ENCODE assay signal across 19 cellular contexts in the genomic region with DNA sequence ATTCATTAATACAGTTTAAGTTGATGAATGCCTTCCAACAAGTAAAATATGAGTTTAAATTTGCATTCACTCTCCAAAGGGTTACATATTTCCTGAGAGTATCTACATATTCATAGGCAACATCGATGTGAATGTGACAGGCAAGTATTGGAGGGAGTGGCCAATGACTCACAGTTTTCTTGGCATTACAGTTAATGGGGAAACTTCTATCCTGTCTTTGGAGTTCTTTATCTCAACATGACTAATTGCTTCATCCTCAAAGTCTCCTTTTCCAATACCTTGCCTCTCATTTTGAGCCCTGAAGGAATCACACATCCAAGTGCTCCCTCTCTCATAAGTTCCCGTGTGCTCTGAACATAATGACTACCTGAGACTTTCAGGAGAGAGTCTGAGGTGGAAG.
"Had no signal": no experiment of that assay in that cellular context is flagged by ENCODE, and none has a peak within 500 bp of the region (broad histone marks: within the 10 kb centered on the region; RNA-seq: fewer than 3 reads in every experiment).

No MANE protein-coding gene starts in this region.

- H2AFZ ChIP-seq: hepatocyte, parathyroid adenoma had no signal

- DNase-seq: activated CD4-positive, alpha-beta memory T cell treated with anti-CD3 and anti-CD28 coated beads, Interleukin-2, amount 10 ng/mL, durations not matched to agents 7 days and 5 days; activated CD4-positive, alpha-beta T cell treated with anti-CD3 and anti-CD28 coated beads for 4 hours; activated CD8-positive, alpha-beta memory T cell treated with anti-CD3 and anti-CD28 coated beads, Interleukin-2, amount 10 ng/mL, durations not matched to agents 7 days and 5 days; activated naive CD8-positive, alpha-beta T cell treated with anti-CD3 and anti-CD28 coated beads for 36 hours; amniotic stem cell; body of pancreas; spleen; stimulated activated CD4-positive, alpha-beta T cell treated with anti-CD3 and anti-CD28 coated beads, Interleukin-4, amount 100 ng/mL, for 4 hours; testis had no signal

- H3K4me3 ChIP-seq: body of pancreas, coronary artery, hepatocyte, lung, spleen, testis had no signal

- H3K4me2 ChIP-seq: hepatocyte had no signal

- H3K27ac ChIP-seq: body of pancreas, coronary artery, hepatocyte, neutrophil, parathyroid adenoma, spleen, testis had no signal

- H3K36me3 ChIP-seq: neutrophil, spleen had no signal

- H3K9me3 ChIP-seq: body of pancreas, neutrophil, spleen, testis had no signal

- H3K79me2 ChIP-seq: hepatocyte, parathyroid adenoma had no signal

- ATAC-seq: activated CD8-positive, alpha-beta memory T cell treated with anti-CD3 and anti-CD28 coated beads, Interleukin-2, amount 10 ng/mL, durations not matched to agents 7 days and 5 days; body of pancreas; esophagus mucosa; left lobe of liver; natural killer cell treated with Interleukin-12 subunit alpha and Interleukin-12 subunit beta and Interleukin-15 and Interleukin-18, amount 100 ng/mL, for 72 hours; stimulated activated memory B cell treated with anti-CD40 and anti-IgM and Interleukin-4, amounts not matched to agents 10 μg/mL and 1 μg/mL and 100 μg/mL, for 72 hours; WTC11 had no signal

- H3K4me1 ChIP-seq: body of pancreas, parathyroid adenoma, spleen, testis had no signal

- H3K27me3 ChIP-seq: body of pancreas, hepatocyte, spleen, testis had no signal
